Comparison of ENCODE assay signal across 1 cellular context in genomic region chr5:79503794-79504495, GRCh38.
TF ChIP-seq lines count a peak whose summit lies in the region.

No MANE protein-coding gene starts in this region.

TF ChIP-seq in HepG2, 621 proteins besides CTCF, POLR2A, EP300 and RAD21:
- TF ChIP-seq ZSCAN22 (CRISPR knock-in tag; IDR thresholded peaks at IDR 0.05) (no peak), MAFF (IDR thresholded peaks at IDR 0.05; ENCODE audit: low read depth, low read length) (peak; percentile 61), ZSCAN9 (CRISPR knock-in tag; IDR thresholded peaks at IDR 0.05; ENCODE audit: borderline replicate concordance) (no peak), MAFK (conservative IDR thresholded peaks at IDR 0.05 in 1 of 2, IDR thresholded peaks at IDR 0.05 in 1 of 2; ENCODE audit: low read length in 2 of 2) (peak; percentile 32 to 70; a peak in 3 of 4 replicates), FOXA3 (CRISPR knock-in tag; IDR thresholded peaks at IDR 0.05) (peak; percentile 23; the same call in 1 of the 2 replicates), FOXP1 (IDR thresholded peaks at IDR 0.05) (no peak), FOXP1 (CRISPR knock-in tag; IDR thresholded peaks at IDR 0.05) (peak; percentile 77)
